ENCODE assay signal across 10 cellular contexts in the genomic region with DNA sequence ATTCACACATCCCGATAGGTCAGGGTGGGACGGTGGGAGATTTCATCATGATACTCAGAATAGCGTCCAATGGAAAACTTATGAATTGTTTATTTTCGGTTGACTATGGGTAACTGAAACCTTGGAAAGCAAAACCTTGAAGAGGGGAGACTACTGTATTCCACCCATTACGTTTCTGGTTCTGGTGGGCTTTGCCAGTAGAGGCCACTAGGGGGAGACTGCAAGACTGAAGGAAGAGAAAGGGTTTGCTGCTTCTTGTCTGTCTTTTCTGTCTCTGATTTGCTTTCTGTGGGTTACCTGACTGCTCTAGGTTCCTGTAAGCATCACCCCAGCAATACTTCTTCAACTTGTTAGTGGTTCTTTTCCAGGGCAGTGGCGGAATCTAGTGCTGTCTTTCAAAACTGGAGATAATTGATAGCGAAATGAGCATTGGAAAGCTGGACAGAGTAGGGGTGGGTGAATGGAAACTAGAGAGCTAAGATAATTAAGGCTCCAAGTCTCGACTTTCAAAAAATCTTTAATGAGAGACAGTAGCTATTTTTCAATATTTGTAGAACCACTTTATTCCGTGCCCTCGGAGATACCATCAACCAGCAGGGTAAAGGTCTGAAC. TPM values are rescaled to one million over a fixed set of nuclear protein-coding genes. Genes with fewer than 3 reads are reported as not detected.
DNase-seq lines count a peak whose midpoint lies in the region; ATAC-seq and TF ChIP-seq lines count a peak whose summit lies in the region.
"Had no signal": no experiment of that assay in that cellular context is flagged by ENCODE, and none has a peak within 500 bp of the region (broad histone marks: within the 10 kb centered on the region; RNA-seq: fewer than 3 reads in every experiment).

No MANE protein-coding gene starts in this region.

- no peak overlapping the region for H3K4ac ChIP-seq in neuronal stem cell (ENCODE audit: low read length)

- H3K9ac ChIP-seq in neuronal stem cell (ENCODE audit: low read depth, low read length, poor library complexity) = no peak overlapping the region

- H3K27ac ChIP-seq in neuronal stem cell (replicated peaks; ENCODE audit: low read length) = no peak overlapping the region

- no peaks in the 10 kb centered on the region for H3K79me1 ChIP-seq in neuronal stem cell (ENCODE audit: low read depth, low read length)

- H2BK120ac ChIP-seq in neuronal stem cell (ENCODE audit: low read depth, low read length) = no peak overlapping the region

- H3K23ac ChIP-seq in neuronal stem cell (ENCODE audit: low read depth, low read length, poor library complexity) = no peak overlapping the region

- in situ Hi-C loops in astrocyte of the cerebellum (cut with HindIII; ENCODE audit: low sequenced_read_pairs) = no loop called here

- no CpG with 5 or more reads among the region's 10 CpGs for WGBS in neuronal stem cell (ENCODE audit: extremely low coverage in 2 of 2, insufficient read length in 2 of 2, insufficient replicate concordance in 1 of 2), 2 donors

- no peaks in the 10 kb centered on the region for H3K9me3 ChIP-seq in neuronal stem cell (replicated peaks in 1 of 2; ENCODE audit: control insufficient read depth in 2 of 2, insufficient read depth in 1 of 2, low read depth in 1 of 2, low read length in 2 of 2)

- TF ChIP-seq CTCF in GM10266 (IDR thresholded peaks at IDR 0.05; ENCODE audit: control insufficient read depth, insufficient read depth, low read depth, missing control alignments) = peak; percentile 51
- peak; percentile 66 for TF ChIP-seq CTCF in astrocyte of the cerebellum (IDR thresholded peaks at IDR 0.05; ENCODE audit: low read depth, low read length, missing control alignments)
- peak; percentile 87 for TF ChIP-seq CTCF in retinal pigment epithelial cell (conservative IDR thresholded peaks at IDR 0.05; ENCODE audit: low read depth, low read length)

- no peak overlapping the region for H3K4me3 ChIP-seq in astrocyte of the cerebellum (ENCODE audit: low read depth, low read length)
- no peak overlapping the region for H3K4me3 ChIP-seq in retinal pigment epithelial cell (ENCODE audit: low read length)
- no peak overlapping the region for H3K4me3 ChIP-seq in neuronal stem cell (ENCODE audit: low read length in 2 of 2)

- no peak overlapping the region for H4K91ac ChIP-seq in neuronal stem cell (ENCODE audit: low read depth, low read length, poor library complexity)

- no peak overlapping the region for H2BK12ac ChIP-seq in neuronal stem cell (ENCODE audit: low read length)

- H4K8ac ChIP-seq in neuronal stem cell (ENCODE audit: low read depth, low read length) = no peak overlapping the region

- H2AK5ac ChIP-seq in neuronal stem cell (ENCODE audit: low read depth, low read length) = no peak overlapping the region

- H2AFZ ChIP-seq in neuronal stem cell (ENCODE audit: low read length) = no peak overlapping the region

- H3K36me3 ChIP-seq in neuronal stem cell (replicated peaks in 1 of 2; ENCODE audit: control insufficient read depth in 2 of 2, insufficient read depth in 2 of 2, low read length in 2 of 2) = no peaks in the 10 kb centered on the region

- H3K4me1 ChIP-seq in neuronal stem cell (ENCODE audit: control insufficient read depth in 2 of 2, insufficient read depth in 1 of 2, low read depth in 1 of 2, low read length in 2 of 2) = peaks cover 0 to 1% of the 10 kb centered on the region in 2 donors

- H3K4me2 ChIP-seq in neuronal stem cell (ENCODE audit: insufficient read depth, low read length, poor library complexity, severe bottlenecking) = no peak overlapping the region

- no peak overlapping the region for H3K18ac ChIP-seq in neuronal stem cell (ENCODE audit: low read length)

- H3K27me3 ChIP-seq in neuronal stem cell (ENCODE audit: control insufficient read depth in 3 of 3, insufficient read depth in 3 of 3, low read depth in 1 of 3, low read length in 3 of 3) = no peaks in the 10 kb centered on the region

- no peak overlapping the region for H2BK5ac ChIP-seq in neuronal stem cell (ENCODE audit: low read length)

- H2BK15ac ChIP-seq in neuronal stem cell (ENCODE audit: low read length) = no peak overlapping the region

- ATAC-seq in GM21390 (IDR thresholded peaks at IDR 0.05; ENCODE audit: unreplicated experiment) = peak; percentile 85
- ATAC-seq: naive thymus-derived CD4-positive, alpha-beta T cell had no signal

- no peak overlapping the region for H3K14ac ChIP-seq in neuronal stem cell (ENCODE audit: low read length)

- peak; percentile 35 for DNase-seq in GM10266 (ENCODE audit: extremely low spot score)
- peak; percentile 50 to 58 for DNase-seq in Kasumi-1 (lab: John Stamatoyannopoulos, UW)
- no peak for DNase-seq in astrocyte of the cerebellum (ENCODE audit: low read depth)
- DNase-seq in retinal pigment epithelial cell (ENCODE audit: low read depth) = no peak
- DNase-seq in NCI-H345 treated with DMSO at 0.1 percent for 48 hours (lab: John Stamatoyannopoulos, UW; ENCODE audit: unreplicated experiment) = no peak
- no peak for DNase-seq in neuronal stem cell (ENCODE audit: low spot score)
- DNase-seq in NCI-H1092 treated with DMSO at 0.1 percent for 48 hours (lab: John Stamatoyannopoulos, UW) = no peak
- DNase-seq: activated B cell treated with CpG ODN at 0.5 μM for 24 hours had no signal

RNA-seq across cellular contexts. Expression of gene GRIN3A, which starts 27.0 kb away (rescaled TPM):
- polyA plus RNA-seq in neuronal stem cell (2013, experiment 1 of 2) = not detected
- not detected for polyA plus RNA-seq in neuronal stem cell (2013, experiment 2 of 2)

Comparison
In these comparisons a context has a peak if more than half of its experiments do, and no peak if none do; other contexts are left out.
1. DNase-seq: peak in GM10266 (single experiment) and Kasumi-1 (2 of 2); none in astrocyte of the cerebellum (single experiment), retinal pigment epithelial cell (single experiment), NCI-H345 treated with DMSO at 0.1 percent for 48 hours (single experiment), neuronal stem cell (single experiment) and NCI-H1092 treated with DMSO at 0.1 percent for 48 hours (single experiment).
2. Peak in every context shown above with its lines, with median percentiles within 50 percentile points of each other: CTCF ChIP-seq.